Comparison of ENCODE assay signal across 9 cellular contexts in genomic region chr12:9118161-9118560, GRCh38. TPM values are rescaled to one million over a fixed set of nuclear protein-coding genes. Genes with fewer than 3 reads are reported as not detected.
DNase-seq lines count a peak whose midpoint lies in the region; ATAC-seq and TF ChIP-seq lines count a peak whose summit lies in the region.
"Had no signal": no experiment of that assay in that cellular context is flagged by ENCODE, and none has a peak within 500 bp of the region (broad histone marks: within the 10 kb centered on the region; RNA-seq: fewer than 3 reads in every experiment).

No MANE protein-coding gene starts in this region.

- H2AK5ac ChIP-seq in H9 (ENCODE audit: insufficient read length, low read length), result no peak overlapping the region

- peaks cover 16 to 18% of the 10 kb centered on the region in 2 experiments for H3K4me1 Mint-ChIP-seq in H9

- no CpG with 5 or more reads among the region's 3 CpGs for WGBS in H9 (ENCODE audit: extremely low coverage, insufficient read length, low lambda C conversion rate)

- no peak overlapping the region for H2BK5ac ChIP-seq in H9 (ENCODE audit: insufficient read length, low read length)

- no peak overlapping the region for H2BK15ac ChIP-seq in H9 (ENCODE audit: low read depth, low read length)

- no peak overlapping the region for H2AFZ ChIP-seq in H9 (ENCODE audit: low read length)

- no peak overlapping the region for H3K4me3 Mint-ChIP-seq in H9

- H3K27ac ChIP-seq in SK-N-MC, result no peak overlapping the region
- peak overlapping the region; percentile 71 for H3K27ac ChIP-seq in lower lobe of right lung
- no peak overlapping the region for H3K27ac ChIP-seq in H9 (ENCODE audit: insufficient read length, low read depth, low read length)

- TF ChIP-seq CTCF in AG10803 (conservative IDR thresholded peaks at IDR 0.05; ENCODE audit: low read length) (no peak), lower lobe of right lung (IDR thresholded peaks at IDR 0.05) (no peak), H9 (conservative IDR thresholded peaks at IDR 0.05) (no peak)

- H3K9ac ChIP-seq in SK-N-MC (ENCODE audit: insufficient read length) (no peak overlapping the region), H9 (ENCODE audit: extremely low read depth, insufficient read length, low read length) (no peak overlapping the region)

- H3K23ac ChIP-seq in H9 (ENCODE audit: insufficient read length, low read depth, low read length), result no peak overlapping the region

- no peaks in the 10 kb centered on the region for H3K36me3 Mint-ChIP-seq in H9 (ENCODE audit: insufficient read depth in 1 of 3, low read depth in 3 of 3)

- H3K27me3 ChIP-seq in lower lobe of right lung (ENCODE audit: low read depth) (no peaks in the 10 kb centered on the region), H9 (ENCODE audit: insufficient read depth, low read length) (no peaks in the 10 kb centered on the region)

- no peak overlapping the region for H3K27ac Mint-ChIP-seq in H9

- no peaks in the 10 kb centered on the region for H3K79me1 ChIP-seq in H9 (ENCODE audit: insufficient read depth, low read depth, low read length, poor library complexity, severe bottlenecking)

- no peaks in the 10 kb centered on the region for H3K79me2 ChIP-seq in H9 (ENCODE audit: insufficient read depth, low read length)

- no peak overlapping the region for H4K8ac ChIP-seq in H9 (replicated peaks; ENCODE audit: insufficient read length, low read depth, low read length)

- DNase-seq in AG10803 (ENCODE audit: low read depth) (peak; percentile 4), SK-N-MC (ENCODE audit: low read depth, low spot score) (peak; percentile 18), lower lobe of right lung (peak; percentile 45), activated gamma-delta T cell (lab: John Stamatoyannopoulos, UW) (no peak), H9 (no peak), dedifferentiated amniotic fluid mesenchymal stem cell (ENCODE audit: extremely low spot score) (no peak)
- DNase-seq: DND-41 had no signal

- H4K91ac ChIP-seq in H9 (ENCODE audit: insufficient read length, low read depth, low read length), result no peak overlapping the region

- no peaks in the 10 kb centered on the region for H3K27me3 Mint-ChIP-seq in H9 (ENCODE audit: low read depth)

- no peaks in the 10 kb centered on the region for H3K23me2 ChIP-seq in H9 (ENCODE audit: insufficient read length, low read depth, low read length, poor library complexity, severe bottlenecking)

- H2BK12ac ChIP-seq in H9 (ENCODE audit: insufficient read length, low read depth, low read length), result no peak overlapping the region

- peak; percentile 83 for ATAC-seq in GM21717 (IDR thresholded peaks at IDR 0.05; ENCODE audit: unreplicated experiment)
- peak; percentile 84 to 92 for ATAC-seq in lower lobe of right lung
- no peak for ATAC-seq in HG02840 (IDR thresholded peaks at IDR 0.05; ENCODE audit: low FRiP score, unreplicated experiment)

- H3K36me3 ChIP-seq in SK-N-MC (ENCODE audit: insufficient read depth, low read length) (no peaks in the 10 kb centered on the region), lower lobe of right lung (no peaks in the 10 kb centered on the region)

- H3K4me2 ChIP-seq in H9 (ENCODE audit: insufficient read depth, insufficient read length, low read length), result no peak overlapping the region

- no peak overlapping the region for H4K5ac ChIP-seq in H9 (ENCODE audit: insufficient read length, low read depth, low read length)

- no peak overlapping the region for H3K4ac ChIP-seq in H9 (ENCODE audit: low read depth, low read length)

- H3K14ac ChIP-seq in H9 (ENCODE audit: insufficient read depth, low read length), result no peak overlapping the region

- H2BK20ac ChIP-seq in H9 (ENCODE audit: low read depth, low read length, poor library complexity, severe bottlenecking), result no peak overlapping the region

- H3T11ph ChIP-seq in H9 (ENCODE audit: low read length), result no peak overlapping the region

- intact Hi-C loops in lower lobe of right lung (cut with DNase I), result no loop called here

- H3K56ac ChIP-seq in H9 (ENCODE audit: insufficient read length, low read depth, low read length), result no peak overlapping the region

- no peaks in the 10 kb centered on the region for H4K20me1 ChIP-seq in H9 (ENCODE audit: control insufficient read depth, insufficient read depth, insufficient read length)

- H3K4me1 ChIP-seq in lower lobe of right lung (peaks cover 39% of the 10 kb centered on the region), H9 (ENCODE audit: insufficient read depth, low read length) (peaks cover 4% of the 10 kb centered on the region; the same call in 1 of the 2 replicates)

- no peak overlapping the region for H3K4me3 ChIP-seq in AG10803 (ENCODE audit: low read length)
- peak overlapping the region; percentile 7; the same call in 1 of the 2 replicates for H3K4me3 ChIP-seq in SK-N-MC
- no peak overlapping the region for H3K4me3 ChIP-seq in lower lobe of right lung

- no peak overlapping the region for H3K18ac ChIP-seq in H9 (ENCODE audit: insufficient read length, low read depth, low read length)

- no peaks in the 10 kb centered on the region for H3K9me3 Mint-ChIP-seq in H9

- no peaks in the 10 kb centered on the region for H3K9me3 ChIP-seq in SK-N-MC (ENCODE audit: low read depth, low read length)
- no peaks in the 10 kb centered on the region for H3K9me3 ChIP-seq in lower lobe of right lung
- no peaks in the 10 kb centered on the region for H3K9me3 ChIP-seq in H9 (ENCODE audit: control insufficient read depth, low read depth, low read length)

- H2BK120ac ChIP-seq in H9 (ENCODE audit: low read depth, low read length, poor library complexity, severe bottlenecking), result no peak overlapping the region

RNA-seq across cellular contexts. Expression of gene A2M, which starts 2.4 kb away (rescaled TPM):
- total RNA-seq in lower lobe of right lung (1,832 TPM), H9 (2021) (0.94 and 1.2 TPM in 2 replicates)

Comparison
In these comparisons a context has a peak if more than half of its experiments do, and no peak if none do; other contexts are left out.
1. DNase-seq: peak in AG10803 (single experiment), SK-N-MC (single experiment) and lower lobe of right lung (single experiment); none in activated gamma-delta T cell (single experiment), H9 (single experiment) and dedifferentiated amniotic fluid mesenchymal stem cell (single experiment).
2. RNA of gene A2M, which starts 2.4 kb away (total RNA-seq): 1,832 TPM in lower lobe of right lung (single experiment); 0.94 to 1.2 TPM in H9; every median in the first group is over 100 times any median in the second.